Comparison of ENCODE assay signal across 12 cellular contexts in genomic region chr3:195197764-195198423, GRCh38.
DNase-seq lines count a peak whose midpoint lies in the region; ATAC-seq, FAIRE-seq and TF ChIP-seq lines count a peak whose summit lies in the region.
"Had no signal": no experiment of that assay in that cellular context is flagged by ENCODE, and none has a peak within 500 bp of the region (broad histone marks: within the 10 kb centered on the region; RNA-seq: fewer than 3 reads in every experiment).

No MANE protein-coding gene starts in this region.

- no peaks in the 10 kb centered on the region for H3K4me1 ChIP-seq in naive thymus-derived CD4-positive, alpha-beta T cell (ENCODE audit: control insufficient read depth in 2 of 2, insufficient read depth in 2 of 2, low read length in 2 of 2)

- H3K27ac Mint-ChIP-seq in Calu3 (ENCODE audit: unreplicated experiment), result peak overlapping the region; percentile 75
- no peak overlapping the region for H3K27ac Mint-ChIP-seq in naive thymus-derived CD4-positive, alpha-beta T cell
- H3K27ac Mint-ChIP-seq: T-cell had no signal

- FAIRE-seq in D721Med (lab: Jason Lieb, UNC), result no peak

- no peaks in the 10 kb centered on the region for H3K27me3 ChIP-seq in naive thymus-derived CD4-positive, alpha-beta T cell (ENCODE audit: control insufficient read depth in 2 of 2, insufficient read depth in 2 of 2, low read length in 2 of 2)
- H3K27me3 ChIP-seq: transverse colon had no signal

- H3K36me3 ChIP-seq in naive thymus-derived CD4-positive, alpha-beta T cell (ENCODE audit: control insufficient read depth in 2 of 3, insufficient read depth in 3 of 3, low read length in 3 of 3), result no peaks in the 10 kb centered on the region
- H3K36me3 ChIP-seq: transverse colon had no signal

- H3K36me3 Mint-ChIP-seq in Calu3 (ENCODE audit: insufficient read depth, unreplicated experiment), result peaks cover 5% of the 10 kb centered on the region
- peaks cover 0 to 12% (median 4%) of the 10 kb centered on the region in 5 donors for H3K36me3 Mint-ChIP-seq in naive thymus-derived CD4-positive, alpha-beta T cell
- H3K36me3 Mint-ChIP-seq: T-cell had no signal

- H3K9me3 Mint-ChIP-seq in Calu3 (ENCODE audit: low read depth, unreplicated experiment), result no peaks in the 10 kb centered on the region
- H3K9me3 Mint-ChIP-seq in naive thymus-derived CD4-positive, alpha-beta T cell, result peaks cover 0 to 1% (median 0%) of the 10 kb centered on the region in 11 donors
- H3K9me3 Mint-ChIP-seq: T-cell had no signal

- BruUV-seq in Calu3 (replicated peaks; lab: Mats Ljungman, UMichigan), result no TSS peak

- H3K27ac ChIP-seq in naive thymus-derived CD4-positive, alpha-beta T cell (ENCODE audit: low read depth, low read length), result no peak overlapping the region
- H3K27ac ChIP-seq: transverse colon had no signal

- H3K4me3 Mint-ChIP-seq in Calu3 (ENCODE audit: low read depth, unreplicated experiment), result no peak overlapping the region
- no peak overlapping the region for H3K4me3 Mint-ChIP-seq in naive thymus-derived CD4-positive, alpha-beta T cell
- H3K4me3 Mint-ChIP-seq: T-cell had no signal

- peaks cover 21% of the 10 kb centered on the region for H3K4me1 Mint-ChIP-seq in Calu3 (ENCODE audit: low read depth, unreplicated experiment)
- peaks cover 5 to 17% (median 8%) of the 10 kb centered on the region in 7 donors for H3K4me1 Mint-ChIP-seq in naive thymus-derived CD4-positive, alpha-beta T cell

- peak; percentile 30 for DNase-seq in Calu3
- peak; percentile 92 for DNase-seq in NCI-H82 (lab: John Stamatoyannopoulos, UW)
- peak; percentile 55 to 91 for DNase-seq in cardiac fibroblast (ENCODE audit: low read depth in 2 of 2)
- DNase-seq in naive thymus-derived CD4-positive, alpha-beta T cell, result no peak
- no peak for DNase-seq in activated naive CD4-positive, alpha-beta T cell treated with Interleukin-2 at 50 U/mL for 16 hours
- DNase-seq in D721Med (ENCODE audit: insufficient read length, low spot score), result no peak
- DNase-seq in stimulated activated CD4-positive, alpha-beta T cell treated with anti-CD3 and anti-CD28 coated beads, Interleukin-4, amount 100 ng/mL, for 1 hour, result no peak
- DNase-seq: mesendoderm, NCI-H1092 treated with DMSO at 0.1 percent for 48 hours, T-cell, transverse colon had no signal

- H3K9me3 ChIP-seq in naive thymus-derived CD4-positive, alpha-beta T cell (ENCODE audit: control insufficient read depth in 2 of 3, low read length in 3 of 3), result no peaks in the 10 kb centered on the region
- H3K9me3 ChIP-seq: transverse colon had no signal

- peak; percentile 32 for ATAC-seq in naive thymus-derived CD4-positive, alpha-beta T cell
- ATAC-seq in GM19463 (IDR thresholded peaks at IDR 0.05; ENCODE audit: unreplicated experiment), result no peak
- ATAC-seq: T-cell had no signal

- no peaks in the 10 kb centered on the region for H3K27me3 Mint-ChIP-seq in Calu3 (ENCODE audit: unreplicated experiment)
- no peaks in the 10 kb centered on the region for H3K27me3 Mint-ChIP-seq in naive thymus-derived CD4-positive, alpha-beta T cell
- H3K27me3 Mint-ChIP-seq: T-cell had no signal

- TF ChIP-seq CTCF in Calu3 (IDR thresholded peaks at IDR 0.05; ENCODE audit: unreplicated experiment), result no peak
- no peak for TF ChIP-seq CTCF in cardiac fibroblast (IDR thresholded peaks at IDR 0.05; ENCODE audit: low read depth, low read length)
- no peak for TF ChIP-seq CTCF in D721Med (IDR thresholded peaks at IDR 0.05; ENCODE audit: insufficient read depth, missing control alignments)

- POLR2A ChIA-PET in naive thymus-derived CD4-positive, alpha-beta T cell (lab: Charles Lee), result interaction anchor here (0.6 kb wide), 1 partner anchor 863 kb away, joined by 3 read pairs; no protein-coding TSS in a partner anchor

- no peak overlapping the region for H3K4me3 ChIP-seq in cardiac fibroblast (replicated peaks in 1 of 2; ENCODE audit: low read depth in 2 of 2, low read length in 2 of 2)
- no peak overlapping the region for H3K4me3 ChIP-seq in naive thymus-derived CD4-positive, alpha-beta T cell (ENCODE audit: low read length)
- H3K4me3 ChIP-seq: transverse colon had no signal

- CTCF ChIA-PET in Calu3 (lab: Charles Lee), result interaction anchor here (0.6 to 0.7 kb wide), 2 partner anchors 101 to 296 kb away, joined by 4 read pairs; no protein-coding TSS in a partner anchor
- CTCF ChIA-PET in naive thymus-derived CD4-positive, alpha-beta T cell (lab: Charles Lee), result no interaction called here

- intact Hi-C loops in Calu3 (cut with micrococcal nuclease; ENCODE audit: unreplicated experiment), result loop anchor here (2.0 kb wide), 1 partner anchor 79 kb away; no protein-coding TSS in a partner anchor
- intact Hi-C loops in naive thymus-derived CD4-positive, alpha-beta T cell (cut with micrococcal nuclease), result no loop called here

Comparison
In these comparisons a context has a peak if more than half of its experiments do, and no peak if none do; other contexts are left out.
1. DNase-seq: peak in Calu3 (single experiment), NCI-H82 (single experiment) and cardiac fibroblast (2 of 2); none in naive thymus-derived CD4-positive, alpha-beta T cell (0 of 9), activated naive CD4-positive, alpha-beta T cell treated with Interleukin-2 at 50 U/mL for 16 hours (single experiment), D721Med (single experiment) and stimulated activated CD4-positive, alpha-beta T cell treated with anti-CD3 and anti-CD28 coated beads, Interleukin-4, amount 100 ng/mL, for 1 hour (single experiment).